Comparison of ENCODE assay signal across 30 cellular contexts in genomic region chr16:79969458-79969857, GRCh38.
"Had no signal": no experiment of that assay in that cellular context is flagged by ENCODE, and none has a peak within 500 bp of the region (broad histone marks: within the 10 kb centered on the region; RNA-seq: fewer than 3 reads in every experiment).

No MANE protein-coding gene starts in this region.

- H3K4me1 ChIP-seq: neural progenitor cell, parathyroid adenoma, psoas muscle, spleen, suprapubic skin, testis, tibial artery, transverse colon, upper lobe of right lung, uterus had no signal

- H3K4me3 ChIP-seq: neural progenitor cell, ovary, psoas muscle, skin epidermis, smooth muscle cell, spleen, suprapubic skin, testis, tibial artery, transverse colon, upper lobe of right lung, uterus had no signal

- H3K79me2 ChIP-seq: parathyroid adenoma had no signal

- H3K4me3 Mint-ChIP-seq: natural killer cell; nephron; neural progenitor cell; stimulated activated memory B cell treated with anti-CD40 and anti-IgM and Interleukin-4, amounts not matched to agents 10 μg/mL and 1 μg/mL and 100 μg/mL, for 72 hours; stimulated activated naive CD8-positive, alpha-beta T cell treated with anti-CD3 and anti-CD28 coated beads, Interleukin-15, amount 100 ng/mL, for 72 hours; type B pancreatic cell had no signal

- H3K27me3 Mint-ChIP-seq: stimulated activated memory B cell treated with anti-CD40 and anti-IgM and Interleukin-4, amounts not matched to agents 10 μg/mL and 1 μg/mL and 100 μg/mL, for 72 hours; stimulated activated naive CD8-positive, alpha-beta T cell treated with anti-CD3 and anti-CD28 coated beads, Interleukin-15, amount 100 ng/mL, for 72 hours; type B pancreatic cell had no signal

- H3K9ac ChIP-seq: neural progenitor cell, parathyroid adenoma had no signal

- H3K36me3 ChIP-seq: neural progenitor cell, ovary, spleen, suprapubic skin, tibial artery, transverse colon, upper lobe of right lung, uterus had no signal

- H3K4me2 ChIP-seq: neural progenitor cell, smooth muscle cell had no signal

- H3K27me3 ChIP-seq: neural progenitor cell, ovary, suprapubic skin, testis, tibial artery, transverse colon, upper lobe of right lung, uterus had no signal

- H3K27ac ChIP-seq: neural progenitor cell, parathyroid adenoma, psoas muscle, skin epidermis, spleen, suprapubic skin, tibial artery, transverse colon, upper lobe of right lung had no signal

- H3K9me3 ChIP-seq: ovary, psoas muscle, spleen, suprapubic skin, testis, tibial artery, transverse colon, upper lobe of right lung, uterus had no signal

- ATAC-seq: natural killer cell; stimulated activated memory B cell treated with anti-CD40 and anti-IgM and Interleukin-4, amounts not matched to agents 10 μg/mL and 1 μg/mL and 100 μg/mL, for 72 hours; stimulated activated naive CD8-positive, alpha-beta T cell treated with anti-CD3 and anti-CD28 coated beads, Interleukin-15, amount 100 ng/mL, for 72 hours; stimulated activated naive CD8-positive, alpha-beta T cell treated with anti-CD3 and anti-CD28 coated beads, Interleukin-15, Interleukin-2, amounts not matched to agents 100 U/mL and 50 U/mL, for 24 hours; upper lobe of right lung had no signal

- H2AFZ ChIP-seq: neural progenitor cell, parathyroid adenoma had no signal

- H3K36me3 Mint-ChIP-seq: natural killer cell; neural progenitor cell; stimulated activated memory B cell treated with anti-CD40 and anti-IgM and Interleukin-4, amounts not matched to agents 10 μg/mL and 1 μg/mL and 100 μg/mL, for 72 hours; type B pancreatic cell had no signal

- H3K4me1 Mint-ChIP-seq: natural killer cell; nephron; neural progenitor cell; stimulated activated memory B cell treated with anti-CD40 and anti-IgM and Interleukin-4, amounts not matched to agents 10 μg/mL and 1 μg/mL and 100 μg/mL, for 72 hours; stimulated activated naive CD8-positive, alpha-beta T cell treated with anti-CD3 and anti-CD28 coated beads, Interleukin-15, amount 100 ng/mL, for 72 hours had no signal

- DNase-seq: natural killer cell; occipital lobe; ovary; posterior cingulate gyrus; psoas muscle; right cardiac atrium; spleen; stimulated activated CD4-positive, alpha-beta T cell treated with anti-CD3 and anti-CD28 coated beads, Interleukin-12 subunit alpha, Interleukin-12 subunit beta, amount 100 ng/mL, for 4 hours; stimulated activated CD4-positive, alpha-beta T cell treated with anti-CD3 and anti-CD28 coated beads, Interleukin-1b, Interleukin-23, amount 100 ng/mL, for 48 hours; stimulated activated CD4-positive, alpha-beta T cell treated with anti-CD3 and anti-CD28 coated beads, Interleukin-4, amount 100 ng/mL, for 1 hour; stimulated activated CD4-positive, alpha-beta T cell treated with anti-CD3 and anti-CD28 coated beads, Interleukin-4, amount 100 ng/mL, for 4 hours; stimulated activated CD8-positive, alpha-beta memory T cell treated with anti-CD3 and anti-CD28 coated beads, Interleukin-4, amount 100 ng/mL, for 48 hours; stimulated activated naive CD4-positive, alpha-beta T cell; stimulated activated naive CD8-positive, alpha-beta T cell treated with anti-CD3 and anti-CD28 coated beads, Interleukin-15, amount 100 ng/mL, for 72 hours; stimulated activated naive CD8-positive, alpha-beta T cell treated with anti-CD3 and anti-CD28 coated beads, Interleukin-15, Interleukin-2, amounts not matched to agents 100 U/mL and 50 U/mL, for 24 hours; substantia nigra; testis; tibial artery; transverse colon; upper lobe of right lung; uterus had no signal

- H3K27ac Mint-ChIP-seq: natural killer cell; nephron; neural progenitor cell; progenitor cell of endocrine pancreas; stimulated activated memory B cell treated with anti-CD40 and anti-IgM and Interleukin-4, amounts not matched to agents 10 μg/mL and 1 μg/mL and 100 μg/mL, for 72 hours; stimulated activated naive CD8-positive, alpha-beta T cell treated with anti-CD3 and anti-CD28 coated beads, Interleukin-15, amount 100 ng/mL, for 72 hours; type B pancreatic cell had no signal
